In the genomic region with DNA sequence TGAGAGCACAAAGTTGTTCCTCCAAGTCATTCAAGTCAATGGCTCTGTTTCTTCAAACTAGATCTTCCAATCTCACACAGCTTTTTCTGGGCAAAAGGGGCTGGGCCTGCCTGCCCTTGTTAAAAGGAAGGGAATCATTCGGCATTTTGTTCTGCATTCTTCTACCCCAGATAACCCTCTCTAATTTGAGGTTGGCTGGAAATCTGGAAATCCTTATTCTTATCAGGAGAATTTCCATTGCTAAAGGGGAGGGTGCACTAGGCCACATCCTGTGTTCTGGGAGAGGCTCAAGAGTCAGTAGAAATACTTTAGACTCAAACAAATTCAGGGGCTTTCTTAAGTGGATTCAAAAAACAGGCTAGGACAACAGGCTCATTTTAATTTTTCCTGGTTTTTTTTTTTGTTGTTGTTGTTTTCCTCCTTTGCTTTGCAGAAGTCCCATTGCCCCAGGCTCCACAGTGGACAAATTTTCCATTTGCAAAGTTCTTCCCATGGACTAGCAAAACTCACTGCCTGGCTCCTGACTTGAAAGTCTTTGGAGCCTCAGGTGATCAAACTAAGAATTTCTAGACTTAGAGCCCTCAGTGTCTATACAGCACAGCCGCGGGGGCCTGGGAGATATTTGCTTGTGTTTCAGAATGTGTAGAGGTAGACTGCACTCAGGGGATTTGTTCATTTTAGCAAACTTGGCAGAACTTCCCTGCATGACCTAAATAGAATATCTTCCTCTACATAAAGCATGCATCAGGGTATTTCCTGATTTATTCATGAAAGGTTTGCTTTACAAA, we compare ENCODE assay signal across 18 cellular contexts.
"Had no signal": no experiment of that assay in that cellular context is flagged by ENCODE, and none has a peak within 500 bp of the region (broad histone marks: within the 10 kb centered on the region; RNA-seq: fewer than 3 reads in every experiment).

No MANE protein-coding gene starts in this region.

- H3K4me3 ChIP-seq: adrenal gland, colonic mucosa, lung, mucosa of descending colon, skin epidermis, suprapubic skin, upper lobe of left lung had no signal

- DNase-seq: activated CD4-positive, alpha-beta T cell treated with anti-CD3 and anti-CD28 coated beads for 4 hours; activated CD8-positive, alpha-beta T cell treated with anti-CD3 and anti-CD28 coated beads for 36 hours; activated effector memory CD4-positive, alpha-beta T cell treated with Interleukin-2 at 50 U/mL for 16 hours; activated T-cell treated with anti-CD3 and anti-CD28 coated beads, Interleukin-2, amount 50 U/mL, for 4 hours; adrenal gland; caudate nucleus; colonic mucosa; hypothalamus; mucosa of descending colon; naive thymus-derived CD4-positive, alpha-beta T cell; retina; stimulated activated CD4-positive, alpha-beta T cell treated with anti-CD3 and anti-CD28 coated beads, Interleukin-4, amount 100 ng/mL, for 24 hours; stimulated activated naive CD8-positive, alpha-beta T cell treated with anti-CD3 and anti-CD28 coated beads, Interleukin-15, Interleukin-2, amounts not matched to agents 100 U/mL and 50 U/mL, for 24 hours; upper lobe of left lung had no signal

- H3K9me3 ChIP-seq: adrenal gland, colonic mucosa, mucosa of descending colon, upper lobe of left lung had no signal

- H3K27me3 ChIP-seq: adrenal gland, colonic mucosa, suprapubic skin, upper lobe of left lung had no signal

- H3K4me1 ChIP-seq: colonic mucosa, suprapubic skin, upper lobe of left lung had no signal

- ATAC-seq: activated CD8-positive, alpha-beta T cell treated with anti-CD3 and anti-CD28 coated beads for 36 hours; activated T-cell treated with anti-CD3 and anti-CD28 coated beads, Interleukin-2, amount 50 U/mL, for 4 hours; mucosa of descending colon; naive thymus-derived CD4-positive, alpha-beta T cell; stimulated activated naive CD8-positive, alpha-beta T cell treated with anti-CD3 and anti-CD28 coated beads, Interleukin-15, Interleukin-2, amounts not matched to agents 100 U/mL and 50 U/mL, for 24 hours; WTC11 had no signal

- H3K36me3 ChIP-seq: adrenal gland, colonic mucosa, suprapubic skin, upper lobe of left lung had no signal

- H3K27ac ChIP-seq: colonic mucosa, skin epidermis, suprapubic skin, upper lobe of left lung had no signal
